Comparison of ENCODE assay signal across 11 cellular contexts in the genomic region with DNA sequence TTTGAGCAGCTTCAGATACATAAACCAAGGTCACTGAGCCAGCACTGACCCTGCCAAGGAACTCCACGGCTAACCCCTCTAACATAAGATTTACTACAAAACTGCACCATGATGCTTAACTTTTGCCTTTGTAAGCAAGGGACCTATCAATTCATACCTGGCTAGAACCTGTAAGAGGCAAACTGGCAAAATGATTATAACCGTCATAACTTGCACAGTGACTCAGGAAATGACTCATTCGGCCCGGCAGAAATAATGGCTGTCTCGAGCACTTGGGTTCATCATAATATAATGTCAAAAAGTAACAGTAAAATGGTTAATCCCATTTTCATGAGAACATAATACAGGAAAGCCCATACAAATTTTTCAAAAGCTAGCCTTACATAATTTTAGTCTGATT. TPM values are rescaled to one million over a fixed set of nuclear protein-coding genes. Genes with fewer than 3 reads are reported as not detected.
DNase-seq lines count a peak whose midpoint lies in the region; ATAC-seq, FAIRE-seq and TF ChIP-seq lines count a peak whose summit lies in the region.
"Had no signal": no experiment of that assay in that cellular context is flagged by ENCODE, and none has a peak within 500 bp of the region (broad histone marks: within the 10 kb centered on the region; RNA-seq: fewer than 3 reads in every experiment).

No MANE protein-coding gene starts in this region.

- H3K36me3 Mint-ChIP-seq in activated CD8-positive, alpha-beta T cell treated with anti-CD3 and anti-CD28 coated beads, Interleukin-2, amount 10 ng/mL, durations not matched to agents 7 days and 5 days (ENCODE audit: low read depth) = peaks cover 20% of the 10 kb centered on the region

- peak; percentile 89 for FAIRE-seq in keratinocyte (lab: Jason Lieb, UNC)
- FAIRE-seq: GM12878 had no signal

- in situ Hi-C loops in ACHN (cut with HindIII; ENCODE audit: low pct_ligation_motif_present, low pct_unique_long_range_greater_than_20kb, low sequenced_read_pairs) = no loop called here

- H3K27me3 Mint-ChIP-seq in activated CD8-positive, alpha-beta T cell treated with anti-CD3 and anti-CD28 coated beads, Interleukin-2, amount 10 ng/mL, durations not matched to agents 7 days and 5 days (ENCODE audit: low read depth) = no peaks in the 10 kb centered on the region

- H4K20me1 ChIP-seq in keratinocyte (ENCODE audit: control insufficient read depth, extremely low read depth, insufficient read depth, low read length) = no peaks in the 10 kb centered on the region
- H4K20me1 ChIP-seq: BLaER1 had no signal

- H3K9ac ChIP-seq in keratinocyte (ENCODE audit: control insufficient read depth, extremely low read depth, insufficient read depth, low read length) = no peak overlapping the region
- H3K9ac ChIP-seq: BLaER1 had no signal

- no peaks in the 10 kb centered on the region for H3K9me1 ChIP-seq in keratinocyte (ENCODE audit: control insufficient read depth, extremely low read depth, insufficient read depth, low read length)

- no peaks in the 10 kb centered on the region for H3K27me3 ChIP-seq in keratinocyte (ENCODE audit: control insufficient read depth, extremely low read depth, insufficient read depth, low read length)
- no peaks in the 10 kb centered on the region for H3K27me3 ChIP-seq in ovary
- H3K27me3 ChIP-seq: BLaER1 had no signal

- intact Hi-C loops in ovary (cut with DNase I) = no loop called here

- POLR2A ChIA-PET in activated CD8-positive, alpha-beta T cell treated with anti-CD3 and anti-CD28 coated beads, Interleukin-2, amount 10 ng/mL, durations not matched to agents 7 days and 5 days (lab: Charles Lee) = interaction anchor here (1.1 kb wide), 1 partner anchor 16 kb away, joined by 3 read pairs; no protein-coding TSS in a partner anchor

- peak overlapping the region; percentile 49 for H3K4me2 ChIP-seq in keratinocyte (ENCODE audit: control insufficient read depth, extremely low read depth, insufficient read depth, low read depth, low read length)
- H3K4me2 ChIP-seq: BLaER1 had no signal

- dilution Hi-C loops in keratinocyte (cut with MboI; ENCODE audit: extremely low pct_ligation_motif_present, low sequenced_read_pairs) = no loop called here

- TF ChIP-seq CTCF in keratinocyte (optimal IDR thresholded peaks at IDR 0.05 in 1 of 3, IDR thresholded peaks at IDR 0.05 in 1 of 3, conservative IDR thresholded peaks at IDR 0.05 in 1 of 3; ENCODE audit: extremely low read depth in 1 of 3, insufficient read depth in 2 of 3, low read length in 3 of 3) (no peak), ovary (IDR thresholded peaks at IDR 0.05) (no peak)

- TF ChIP-seq EP300 in ovary (IDR thresholded peaks at IDR 0.05) = no peak

- H3K4me3 Mint-ChIP-seq in activated CD8-positive, alpha-beta T cell treated with anti-CD3 and anti-CD28 coated beads, Interleukin-2, amount 10 ng/mL, durations not matched to agents 7 days and 5 days = no peak overlapping the region

- 73 to 75% (median 74%) methylated on average over 5 of the region's 5 CpGs for WGBS in ovary, 3 donors

- H3K4me1 ChIP-seq in keratinocyte (ENCODE audit: control insufficient read depth, extremely low read depth, insufficient read depth, low read length) (peaks cover 38% of the 10 kb centered on the region), ovary (ENCODE audit: insufficient read depth) (no peaks in the 10 kb centered on the region)
- H3K4me1 ChIP-seq: BLaER1 had no signal

- H2AFZ ChIP-seq in keratinocyte (ENCODE audit: control insufficient read depth, low read length) = peak overlapping the region; percentile 14

- H3K36me3 ChIP-seq in keratinocyte (ENCODE audit: control insufficient read depth in 2 of 2, extremely low read depth in 1 of 2, insufficient read depth in 2 of 2, low read length in 2 of 2) (no peaks in the 10 kb centered on the region), ovary (no peaks in the 10 kb centered on the region)

- H3K27ac ChIP-seq in keratinocyte (ENCODE audit: control insufficient read depth, insufficient read depth, low read length) (peak overlapping the region; percentile 50), ovary (no peak overlapping the region)
- H3K27ac ChIP-seq: BLaER1 had no signal

- ATAC-seq in activated CD8-positive, alpha-beta T cell treated with anti-CD3 and anti-CD28 coated beads, Interleukin-2, amount 10 ng/mL, durations not matched to agents 7 days and 5 days = peak; percentile 75
- ATAC-seq in HG03108 (IDR thresholded peaks at IDR 0.05; ENCODE audit: unreplicated experiment) (no peak), GM19328 (IDR thresholded peaks at IDR 0.05; ENCODE audit: unreplicated experiment) (no peak)
- ATAC-seq: GM12878 had no signal

- peak; percentile 27 for DNase-seq in ACHN
- DNase-seq in HPDE6-E6E7 (ENCODE audit: extremely low spot score) = peak; percentile 47
- DNase-seq in activated CD8-positive, alpha-beta T cell treated with anti-CD3 and anti-CD28 coated beads, Interleukin-2, amount 10 ng/mL, durations not matched to agents 7 days and 5 days = peak; percentile 54
- peak; percentile 40 for DNase-seq in keratinocyte (ENCODE audit: low read depth, low spot score)
- DNase-seq in ovary = no peak
- DNase-seq in T-helper 9 cell = no peak
- DNase-seq: NCI-H1092 had no signal

- TF ChIP-seq POLR2A in ovary (IDR thresholded peaks at IDR 0.05) = no peak

- CTCF ChIA-PET in activated CD8-positive, alpha-beta T cell treated with anti-CD3 and anti-CD28 coated beads, Interleukin-2, amount 10 ng/mL, durations not matched to agents 7 days and 5 days (lab: Charles Lee) = interaction anchor here (1.4 to 5.1 kb wide), 4 partner anchors 11 to 459 kb away, joined by 4 to 24 read pairs (median 12); partner anchors contain the start of gene RASGEF1B

- no peaks in the 10 kb centered on the region for H3K79me2 ChIP-seq in keratinocyte (ENCODE audit: control insufficient read depth, insufficient read depth, low read length)

- peaks cover 13% of the 10 kb centered on the region for H3K4me1 Mint-ChIP-seq in activated CD8-positive, alpha-beta T cell treated with anti-CD3 and anti-CD28 coated beads, Interleukin-2, amount 10 ng/mL, durations not matched to agents 7 days and 5 days (ENCODE audit: low read depth)

- H3K27ac Mint-ChIP-seq in activated CD8-positive, alpha-beta T cell treated with anti-CD3 and anti-CD28 coated beads, Interleukin-2, amount 10 ng/mL, durations not matched to agents 7 days and 5 days = peak overlapping the region; percentile 74

- no peaks in the 10 kb centered on the region for H3K9me3 Mint-ChIP-seq in activated CD8-positive, alpha-beta T cell treated with anti-CD3 and anti-CD28 coated beads, Interleukin-2, amount 10 ng/mL, durations not matched to agents 7 days and 5 days (ENCODE audit: insufficient read depth)

- H3K9me3 ChIP-seq in keratinocyte (ENCODE audit: control insufficient read depth, low read depth, low read length) (no peaks in the 10 kb centered on the region), ovary (no peaks in the 10 kb centered on the region)
- H3K9me3 ChIP-seq: BLaER1 had no signal

- H3K4me3 ChIP-seq in keratinocyte (ENCODE audit: control insufficient read depth in 2 of 3, extremely low read depth in 1 of 3, insufficient read depth in 2 of 3, low read depth in 1 of 3, low read length in 3 of 3) = no peak overlapping the region
- H3K4me3 ChIP-seq in ovary = no peak overlapping the region
- H3K4me3 ChIP-seq: BLaER1, GM12878 had no signal

RNA-seq across cellular contexts. Expression of gene RASGEF1B, which starts 17.2 kb away (rescaled TPM):
- total RNA-seq in activated CD8-positive, alpha-beta T cell treated with anti-CD3 and anti-CD28 coated beads, Interleukin-2, amount 10 ng/mL, durations not matched to agents 7 days and 5 days = 1 to 10 TPM; 2.0 to 2.4 TPM
- polyA plus RNA-seq in keratinocyte (0.45 to 0.98 TPM (median 0.68 TPM) in 3 replicates), ovary (1 to 10 TPM; 3.9 to 5.5 TPM)
- polyA plus RNA-seq in keratinocyte (2011; ENCODE audit: low read depth) = 31.2 TPM
- 0.60 and 0.64 TPM in 2 replicates for polyA plus RNA-seq in keratinocyte (2011; cell fraction: cytosol; rRNA removed)
- 1.3 TPM in 2 replicates for polyA plus RNA-seq in keratinocyte (2011; cell fraction: nucleus; rRNA removed)
- 0.34 and 21.1 TPM in 2 replicates for polyA plus RNA-seq in keratinocyte (2012; ENCODE audit: low replicate concordance)
- polyA minus RNA-seq in keratinocyte = 0.33 to 3.0 TPM (median 2.8 TPM) in 3 replicates
- polyA minus RNA-seq in keratinocyte (2011; cell fraction: cytosol; rRNA and poly(A)+ RNA removed) = not detected
- polyA minus RNA-seq in keratinocyte (2011; cell fraction: nucleus; rRNA and poly(A)+ RNA removed) = 6.0 and 8.6 TPM in 2 replicates
- total RNA-seq in ovary = 10 to 100 TPM in 2 of 7 donors, 1 to 10 TPM in 5; 1.1 to 14.4 (median 4.3) TPM

Comparison
In these comparisons a context has a peak if more than half of its experiments do, and no peak if none do; other contexts are left out.
1. DNase-seq: peak in ACHN (single experiment), HPDE6-E6E7 (single experiment), activated CD8-positive, alpha-beta T cell treated with anti-CD3 and anti-CD28 coated beads, Interleukin-2, amount 10 ng/mL, durations not matched to agents 7 days and 5 days (single experiment) and keratinocyte (single experiment); none in ovary (0 of 5) and T-helper 9 cell (single experiment).